In genomic region chr21:43591468-43592050, GRCh38 we compare ENCODE assay signal across 19 cellular contexts.
DNase-seq lines count a peak whose midpoint lies in the region; ATAC-seq and TF ChIP-seq lines count a peak whose summit lies in the region.
"Had no signal": no experiment of that assay in that cellular context is flagged by ENCODE, and none has a peak within 500 bp of the region (broad histone marks: within the 10 kb centered on the region; RNA-seq: fewer than 3 reads in every experiment).

No MANE protein-coding gene starts in this region.

- H3K4me3 ChIP-seq in RWPE2 (ENCODE audit: severe bottlenecking) (no peak overlapping the region), endodermal cell (ENCODE audit: low read length) (no peak overlapping the region), osteoblast (ENCODE audit: insufficient read depth, low read length) (no peak overlapping the region)
- H3K4me3 ChIP-seq: sigmoid colon had no signal

- H3K27me3 ChIP-seq in RWPE2 (ENCODE audit: insufficient read depth, poor library complexity, severe bottlenecking), result no peaks in the 10 kb centered on the region
- no peaks in the 10 kb centered on the region for H3K27me3 ChIP-seq in endodermal cell (ENCODE audit: control insufficient read depth, insufficient read depth, low read length, poor library complexity, severe bottlenecking)
- H3K27me3 ChIP-seq in osteoblast (ENCODE audit: insufficient read depth, low read length), result no peaks in the 10 kb centered on the region
- H3K27me3 ChIP-seq: sigmoid colon had no signal

- H3K4me2 ChIP-seq in osteoblast (ENCODE audit: insufficient read depth, low read length), result peak overlapping the region; percentile 3

- H3K9me3 Mint-ChIP-seq in endodermal cell (no peaks in the 10 kb centered on the region), HFFc6 (no peaks in the 10 kb centered on the region)
- H3K9me3 Mint-ChIP-seq: activated naive CD8-positive, alpha-beta T cell treated with anti-CD3 and anti-CD28 coated beads for 36 hours; mesothelial cell of epicardium had no signal

- H3K9ac ChIP-seq in endodermal cell (ENCODE audit: extremely low read depth, low read length, poor library complexity, severe bottlenecking), result no peak overlapping the region

- H3K36me3 ChIP-seq in RWPE2 (ENCODE audit: low read depth), result peaks cover 55% of the 10 kb centered on the region
- H3K36me3 ChIP-seq in endodermal cell (ENCODE audit: control insufficient read depth, insufficient read depth, low read length), result no peaks in the 10 kb centered on the region
- H3K36me3 ChIP-seq in osteoblast (ENCODE audit: insufficient read depth, low read length), result no peaks in the 10 kb centered on the region
- H3K36me3 ChIP-seq: sigmoid colon had no signal

- H3K4me1 Mint-ChIP-seq in endodermal cell (peaks cover 2% of the 10 kb centered on the region), HFFc6 (ENCODE audit: low read depth) (peaks cover 43% of the 10 kb centered on the region)
- H3K4me1 Mint-ChIP-seq: activated naive CD8-positive, alpha-beta T cell treated with anti-CD3 and anti-CD28 coated beads for 36 hours had no signal

- no peak for TF ChIP-seq CTCF in RWPE2 (IDR thresholded peaks at IDR 0.05; ENCODE audit: poor library complexity, severe bottlenecking)
- no peak for TF ChIP-seq CTCF in endodermal cell (conservative IDR thresholded peaks at IDR 0.05)
- no peak for TF ChIP-seq CTCF in osteoblast (IDR thresholded peaks at IDR 0.05; ENCODE audit: extremely low read depth, low read depth, low read length)
- TF ChIP-seq CTCF in HFFc6 (IDR thresholded peaks at IDR 0.05), result no peak

- no peak overlapping the region for H3K27ac Mint-ChIP-seq in endodermal cell
- no peak overlapping the region for H3K27ac Mint-ChIP-seq in HFFc6
- H3K27ac Mint-ChIP-seq: activated naive CD8-positive, alpha-beta T cell treated with anti-CD3 and anti-CD28 coated beads for 36 hours had no signal

- ATAC-seq in RWPE2 (ENCODE audit: low read depth), result no peak
- ATAC-seq in Right ventricle myocardium inferior, result no peak

- H3K9me3 ChIP-seq in RWPE2 (ENCODE audit: severe bottlenecking) (no peaks in the 10 kb centered on the region), endodermal cell (ENCODE audit: control insufficient read depth, low read length) (no peaks in the 10 kb centered on the region), osteoblast (ENCODE audit: low read depth, low read length) (no peaks in the 10 kb centered on the region)
- H3K9me3 ChIP-seq: sigmoid colon had no signal

- WGBS in endodermal cell (ENCODE audit: insufficient coverage in 1 of 2, insufficient read length in 1 of 2), 2 experiments, result 74 to 91% methylated on average over 2 of the region's 3 CpGs

- H3K4me1 ChIP-seq in RWPE2 (ENCODE audit: insufficient read depth, poor library complexity, severe bottlenecking) (peaks cover 61% of the 10 kb centered on the region), endodermal cell (ENCODE audit: control insufficient read depth, insufficient read depth, low read length) (no peaks in the 10 kb centered on the region), osteoblast (ENCODE audit: insufficient read depth, low read length) (peaks cover 24% of the 10 kb centered on the region)

- intact Hi-C loops in Right ventricle myocardium inferior (cut with DNase I), result no loop called here

- H3K79me2 ChIP-seq in osteoblast (ENCODE audit: insufficient read depth, low read length), result no peaks in the 10 kb centered on the region

- peaks cover 5% of the 10 kb centered on the region for H3K27me3 Mint-ChIP-seq in endodermal cell (ENCODE audit: insufficient read depth)
- 0 out of 2 replicates have a peak, but pooled peaks cover 1% of the 10 kb centered on the region for H3K27me3 Mint-ChIP-seq in HFFc6 (ENCODE audit: insufficient read depth)
- H3K27me3 Mint-ChIP-seq: activated naive CD8-positive, alpha-beta T cell treated with anti-CD3 and anti-CD28 coated beads for 36 hours had no signal

- no peaks in the 10 kb centered on the region for H3K36me3 Mint-ChIP-seq in endodermal cell (ENCODE audit: low read depth)
- no peaks in the 10 kb centered on the region for H3K36me3 Mint-ChIP-seq in HFFc6 (ENCODE audit: low read depth)
- H3K36me3 Mint-ChIP-seq: activated naive CD8-positive, alpha-beta T cell treated with anti-CD3 and anti-CD28 coated beads for 36 hours had no signal

- DNase-seq in EL (peak; percentile 70), RWPE2 (ENCODE audit: low spot score) (no peak), endodermal cell (no peak), osteoblast (ENCODE audit: insufficient read length, low spot score, missing footprints) (no peak), HFFc6 (no peak), Right ventricle myocardium inferior (ENCODE audit: missing footprints) (no peak), AML-193 (lab: John Stamatoyannopoulos, UW) (no peak)
- no peak for DNase-seq in activated effector memory CD4-positive, alpha-beta T cell treated with Interleukin-2 at 50 U/mL for 16 hours
- DNase-seq: activated naive CD8-positive, alpha-beta T cell treated with anti-CD3 and anti-CD28 coated beads for 36 hours; COR-L47; hypothalamus; KG1; kidney glomerular epithelial cell; NCI-H1092; NCI-H524 treated with DMSO at 0.1 percent for 48 hours; sigmoid colon; stimulated activated CD4-positive, alpha-beta T cell treated with anti-CD3 and anti-CD28 coated beads, Interleukin-2, amount 100 ng/mL, for 48 hours; substantia nigra had no signal

- H3K4me3 Mint-ChIP-seq in endodermal cell (no peak overlapping the region), HFFc6 (no peak overlapping the region)
- H3K4me3 Mint-ChIP-seq: activated naive CD8-positive, alpha-beta T cell treated with anti-CD3 and anti-CD28 coated beads for 36 hours; mesothelial cell of epicardium had no signal

- H3K27ac ChIP-seq in RWPE2 (ENCODE audit: poor library complexity, severe bottlenecking), result peak overlapping the region; percentile 100
- peak overlapping the region; percentile 3 for H3K27ac ChIP-seq in endodermal cell (ENCODE audit: low read depth, low read length)
- H3K27ac ChIP-seq in osteoblast (ENCODE audit: low read depth, low read length), result peak overlapping the region; percentile 30
- H3K27ac ChIP-seq: sigmoid colon had no signal

- H2AFZ ChIP-seq in osteoblast (ENCODE audit: low read length), result no peak overlapping the region

- no peaks in the 10 kb centered on the region for H4K20me1 ChIP-seq in osteoblast (ENCODE audit: insufficient read depth, low read length)

Comparison
In these comparisons a context has a peak if more than half of its experiments do, and no peak if none do; other contexts are left out.
1. H3K27ac ChIP-seq: peak in every context shown above with its lines; median percentile 100 in RWPE2; 30 in osteoblast; 3 in endodermal cell.